1 cellular context compared by ENCODE assay signal in the genomic region with DNA sequence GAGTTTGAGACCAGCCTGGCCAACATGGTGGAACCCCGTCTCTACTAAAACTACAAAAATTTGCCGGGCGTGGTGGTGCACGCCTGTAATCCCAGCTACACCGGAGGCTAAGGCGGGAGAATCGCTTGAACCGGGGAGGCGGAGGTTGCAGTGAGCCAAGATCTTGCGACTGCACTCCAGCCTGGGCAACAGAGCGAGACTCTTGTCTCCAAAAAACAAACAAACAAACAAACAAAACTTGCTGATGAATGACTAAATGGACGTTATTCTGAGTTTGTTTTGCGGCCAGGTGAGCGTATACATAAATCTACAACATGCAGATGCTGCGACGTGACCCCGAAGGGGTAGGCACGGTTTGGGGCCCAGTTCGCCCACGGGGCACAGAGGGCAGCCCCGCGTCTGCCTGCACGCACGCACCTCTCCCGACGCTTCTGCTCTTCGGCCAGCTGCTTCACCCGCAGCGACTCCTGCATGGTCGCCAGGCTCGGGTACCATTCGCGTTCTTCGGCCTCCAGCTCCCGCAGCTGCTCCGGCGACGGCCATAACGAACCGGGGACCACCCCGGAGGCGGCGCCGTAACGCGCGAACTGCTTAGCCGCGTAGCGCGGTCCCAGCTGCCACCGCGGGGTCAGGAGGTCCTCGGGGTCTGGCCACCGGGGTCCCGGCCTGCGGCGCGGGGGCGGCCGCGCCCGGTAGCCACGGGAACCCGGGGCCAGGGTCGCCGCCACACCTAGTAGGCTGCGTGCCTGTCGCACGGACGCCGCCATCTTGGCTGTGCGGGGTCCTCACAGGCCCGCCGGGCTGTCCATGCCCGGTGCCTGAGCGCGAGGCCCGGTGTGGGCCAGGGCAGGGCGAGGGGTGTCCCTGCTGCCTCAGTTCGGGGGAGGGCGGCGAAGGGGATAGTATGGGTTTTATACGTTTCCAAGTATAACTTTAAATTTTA.
TF ChIP-seq lines count a peak whose summit lies in the region.

Gene GADD45GIP1 (minus strand): TSS at position 778 of the 943 bp plus-strand sequence. CDS start 11 bp downstream, at position 767.

TF ChIP-seq in IMR-90, 13 proteins besides CTCF, POLR2A, EP300 and RAD21:
- no peak for TF ChIP-seq MAFK (IDR thresholded peaks at IDR 0.05; ENCODE audit: low read depth, low read length)
- TF ChIP-seq MXI1 (IDR thresholded peaks at IDR 0.05; ENCODE audit: borderline replicate concordance, low read depth, low read length), result peak; percentile 69; the same call in 1 of the 2 replicates
- no peak for TF ChIP-seq USF2 (IDR thresholded peaks at IDR 0.05; ENCODE audit: low read depth, low read length)
- TF ChIP-seq CEBPB (IDR thresholded peaks at IDR 0.05; ENCODE audit: low read depth, low read length), result no peak
- no peak for TF ChIP-seq BHLHE40 (IDR thresholded peaks at IDR 0.05; ENCODE audit: low read depth, low read length)
- no peak for TF ChIP-seq RCOR1 (IDR thresholded peaks at IDR 0.05; ENCODE audit: insufficient replicate concordance, low read length)
- no peak for TF ChIP-seq FOS (IDR thresholded peaks at IDR 0.05; ENCODE audit: low read depth, low read length)
- no peak for TF ChIP-seq SMC3 (IDR thresholded peaks at IDR 0.05; ENCODE audit: low read depth, low read length)
- peak; percentile 54; the same call in 1 of the 2 replicates for TF ChIP-seq MAZ (IDR thresholded peaks at IDR 0.05; ENCODE audit: borderline replicate concordance, low read depth, low read length)
- TF ChIP-seq, protein P1, sequence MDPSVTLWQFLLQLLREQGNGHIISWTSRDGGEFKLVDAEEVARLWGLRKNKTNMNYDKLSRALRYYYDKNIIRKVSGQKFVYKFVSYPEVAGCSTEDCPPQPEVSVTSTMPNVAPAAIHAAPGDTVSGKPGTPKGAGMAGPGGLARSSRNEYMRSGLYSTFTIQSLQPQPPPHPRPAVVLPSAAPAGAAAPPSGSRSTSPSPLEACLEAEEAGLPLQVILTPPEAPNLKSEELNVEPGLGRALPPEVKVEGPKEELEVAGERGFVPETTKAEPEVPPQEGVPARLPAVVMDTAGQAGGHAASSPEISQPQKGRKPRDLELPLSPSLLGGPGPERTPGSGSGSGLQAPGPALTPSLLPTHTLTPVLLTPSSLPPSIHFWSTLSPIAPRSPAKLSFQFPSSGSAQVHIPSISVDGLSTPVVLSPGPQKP (IDR thresholded peaks at IDR 0.05; ENCODE audit: borderline replicate concordance, low read depth, low read length), result no peak
- no peak for TF ChIP-seq RFX5 (IDR thresholded peaks at IDR 0.05; ENCODE audit: low read depth, low read length)
- TF ChIP-seq CHD1 (IDR thresholded peaks at IDR 0.05; ENCODE audit: low read depth, low read length), result no peak
